ENCODE assay signal across 1 cellular context in the genomic region with DNA sequence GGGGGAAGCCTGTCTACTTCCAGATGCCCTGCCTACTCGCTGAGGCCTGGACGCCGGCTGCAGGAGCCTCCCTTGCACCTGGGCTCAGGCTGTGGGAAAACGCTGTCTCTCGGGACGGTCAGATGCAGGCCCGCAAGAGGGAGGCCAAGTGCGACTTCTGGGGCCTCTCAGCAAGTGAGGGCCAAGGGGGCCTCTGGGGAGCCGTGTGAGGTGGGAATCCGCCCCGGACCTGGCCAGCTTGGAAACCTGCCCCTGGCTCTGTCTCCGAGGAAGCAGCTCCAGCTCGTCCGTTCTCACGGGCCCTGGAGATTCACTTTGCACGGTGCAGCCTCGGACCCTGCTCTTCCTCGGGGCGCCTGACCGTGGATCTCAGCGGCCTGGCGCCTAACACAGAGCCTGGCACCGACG.
TF ChIP-seq lines count a peak whose summit lies in the region.

No MANE protein-coding gene starts in this region.

TF ChIP-seq in WTC11, 78 proteins besides CTCF, POLR2A, EP300 and RAD21 (continued from another document):
- TF ChIP-seq, protein P1, sequence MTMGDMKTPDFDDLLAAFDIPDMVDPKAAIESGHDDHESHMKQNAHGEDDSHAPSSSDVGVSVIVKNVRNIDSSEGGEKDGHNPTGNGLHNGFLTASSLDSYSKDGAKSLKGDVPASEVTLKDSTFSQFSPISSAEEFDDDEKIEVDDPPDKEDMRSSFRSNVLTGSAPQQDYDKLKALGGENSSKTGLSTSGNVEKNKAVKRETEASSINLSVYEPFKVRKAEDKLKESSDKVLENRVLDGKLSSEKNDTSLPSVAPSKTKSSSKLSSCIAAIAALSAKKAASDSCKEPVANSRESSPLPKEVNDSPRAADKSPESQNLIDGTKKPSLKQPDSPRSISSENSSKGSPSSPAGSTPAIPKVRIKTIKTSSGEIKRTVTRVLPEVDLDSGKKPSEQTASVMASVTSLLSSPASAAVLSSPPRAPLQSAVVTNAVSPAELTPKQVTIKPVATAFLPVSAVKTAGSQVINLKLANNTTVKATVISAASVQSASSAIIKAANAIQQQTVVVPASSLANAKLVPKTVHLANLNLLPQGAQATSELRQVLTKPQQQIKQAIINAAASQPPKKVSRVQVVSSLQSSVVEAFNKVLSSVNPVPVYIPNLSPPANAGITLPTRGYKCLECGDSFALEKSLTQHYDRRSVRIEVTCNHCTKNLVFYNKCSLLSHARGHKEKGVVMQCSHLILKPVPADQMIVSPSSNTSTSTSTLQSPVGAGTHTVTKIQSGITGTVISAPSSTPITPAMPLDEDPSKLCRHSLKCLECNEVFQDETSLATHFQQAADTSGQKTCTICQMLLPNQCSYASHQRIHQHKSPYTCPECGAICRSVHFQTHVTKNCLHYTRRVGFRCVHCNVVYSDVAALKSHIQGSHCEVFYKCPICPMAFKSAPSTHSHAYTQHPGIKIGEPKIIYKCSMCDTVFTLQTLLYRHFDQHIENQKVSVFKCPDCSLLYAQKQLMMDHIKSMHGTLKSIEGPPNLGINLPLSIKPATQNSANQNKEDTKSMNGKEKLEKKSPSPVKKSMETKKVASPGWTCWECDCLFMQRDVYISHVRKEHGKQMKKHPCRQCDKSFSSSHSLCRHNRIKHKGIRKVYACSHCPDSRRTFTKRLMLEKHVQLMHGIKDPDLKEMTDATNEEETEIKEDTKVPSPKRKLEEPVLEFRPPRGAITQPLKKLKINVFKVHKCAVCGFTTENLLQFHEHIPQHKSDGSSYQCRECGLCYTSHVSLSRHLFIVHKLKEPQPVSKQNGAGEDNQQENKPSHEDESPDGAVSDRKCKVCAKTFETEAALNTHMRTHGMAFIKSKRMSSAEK (CRISPR knock-in tag; IDR thresholded peaks at IDR 0.05; ENCODE audit: borderline replicate concordance): no peak
- TF ChIP-seq ZNF219 (CRISPR knock-in tag; IDR thresholded peaks at IDR 0.05; ENCODE audit: borderline replicate concordance): no peak
- TF ChIP-seq ZBTB21 (CRISPR knock-in tag; IDR thresholded peaks at IDR 0.05; ENCODE audit: borderline replicate concordance): no peak
- TF ChIP-seq, protein P2, sequence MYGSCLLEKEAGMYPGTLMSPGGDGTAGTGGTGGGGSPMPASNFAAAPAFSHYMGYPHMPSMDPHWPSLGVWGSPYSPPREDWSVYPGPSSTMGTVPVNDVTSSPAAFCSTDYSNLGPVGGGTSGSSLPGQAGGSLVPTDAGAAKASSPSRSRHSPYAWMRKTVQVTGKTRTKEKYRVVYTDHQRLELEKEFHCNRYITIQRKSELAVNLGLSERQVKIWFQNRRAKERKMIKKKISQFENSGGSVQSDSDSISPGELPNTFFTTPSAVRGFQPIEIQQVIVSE (CRISPR knock-in tag; IDR thresholded peaks at IDR 0.05; ENCODE audit: borderline replicate concordance): no peak
